Comparison of ENCODE assay signal across 8 cellular contexts in genomic region chr4:114659386-114660008, GRCh38.
DNase-seq lines count a peak whose midpoint lies in the region; ATAC-seq and TF ChIP-seq lines count a peak whose summit lies in the region.

No MANE protein-coding gene starts in this region.

- ATAC-seq in GM19452 (IDR thresholded peaks at IDR 0.05; ENCODE audit: unreplicated experiment) (peak; percentile 93), HG03442 (IDR thresholded peaks at IDR 0.05; ENCODE audit: unreplicated experiment) (peak; percentile 98)
- peak in 1 of 2 donors; percentile 66 for ATAC-seq in activated T-cell treated with anti-CD3 and anti-CD28 coated beads, Interleukin-2, amount 50 U/mL, for 72 hours (replicated peaks in 1 of 2)

- no peaks in the 10 kb centered on the region for H3K4me1 ChIP-seq in DOHH2 (ENCODE audit: control insufficient read depth, low read length)

- DNase-seq in NCI-H510A (lab: John Stamatoyannopoulos, UW), result peak; percentile 6
- peak; percentile 24 to 27 for DNase-seq in activated T-cell treated with anti-CD3 and anti-CD28 coated beads, Interleukin-2, amount 50 U/mL, for 72 hours
- DNase-seq in globus pallidus (ENCODE audit: low spot score), result peak; percentile 94
- peak; percentile 36 to 94 (median 73) for DNase-seq in posterior cingulate gyrus
- DNase-seq in NK-92 (lab: John Stamatoyannopoulos, UW; ENCODE audit: unreplicated experiment), result no peak

- H3K79me2 ChIP-seq in DOHH2 (ENCODE audit: control insufficient read depth, low read length), result peaks cover 81% of the 10 kb centered on the region

- peaks cover 24% of the 10 kb centered on the region for H3K27me3 Mint-ChIP-seq in activated T-cell treated with anti-CD3 and anti-CD28 coated beads, Interleukin-2, amount 50 U/mL, for 72 hours (ENCODE audit: low read depth)

- no peak overlapping the region for H3K27ac ChIP-seq in DOHH2 (ENCODE audit: low read depth, low read length)

- no peaks in the 10 kb centered on the region for H3K9me3 Mint-ChIP-seq in activated T-cell treated with anti-CD3 and anti-CD28 coated beads, Interleukin-2, amount 50 U/mL, for 72 hours

- intact Hi-C loops in posterior cingulate gyrus (cut with DNase I), result loop anchor here (2.0 kb wide), 1 partner anchor 61 kb away; the partner anchor contains the start of gene UGT8

- H3K27ac Mint-ChIP-seq in activated T-cell treated with anti-CD3 and anti-CD28 coated beads, Interleukin-2, amount 50 U/mL, for 72 hours, result no peak overlapping the region

- no peaks in the 10 kb centered on the region for H3K9me2 ChIP-seq in DOHH2 (replicated peaks; ENCODE audit: control insufficient read depth, low read length)

- H3K4me1 Mint-ChIP-seq in activated T-cell treated with anti-CD3 and anti-CD28 coated beads, Interleukin-2, amount 50 U/mL, for 72 hours (ENCODE audit: low read depth), result peaks cover 6% of the 10 kb centered on the region

- H3F3A ChIP-seq in DOHH2 (ENCODE audit: control insufficient read depth, insufficient read depth), result no peaks in the 10 kb centered on the region; the same call in 1 of the 2 replicates

- H3K36me3 Mint-ChIP-seq in activated T-cell treated with anti-CD3 and anti-CD28 coated beads, Interleukin-2, amount 50 U/mL, for 72 hours (ENCODE audit: insufficient read depth in 2 of 2), result no peaks in the 10 kb centered on the region

- H3K36me3 ChIP-seq in DOHH2 (ENCODE audit: control insufficient read depth, low read length), result peaks cover 17% of the 10 kb centered on the region

- H4K20me1 ChIP-seq in DOHH2 (ENCODE audit: control insufficient read depth, insufficient read depth, low read depth, low read length), result no peaks in the 10 kb centered on the region; the same call in 1 of the 2 replicates

- H3K4me3 Mint-ChIP-seq in activated T-cell treated with anti-CD3 and anti-CD28 coated beads, Interleukin-2, amount 50 U/mL, for 72 hours, result no peak overlapping the region

- H3K4me3 ChIP-seq in DOHH2 (ENCODE audit: low read length), result no peak overlapping the region

- peak; percentile 90 for TF ChIP-seq CTCF in DOHH2 (IDR thresholded peaks at IDR 0.05; ENCODE audit: low read depth, low read length, poor library complexity, severe bottlenecking)

- no peaks in the 10 kb centered on the region for H3K27me3 ChIP-seq in DOHH2 (ENCODE audit: control insufficient read depth, low read length)

- H3K9me3 ChIP-seq in DOHH2 (ENCODE audit: control insufficient read depth, insufficient read depth, low read length), result no peaks in the 10 kb centered on the region

- peak overlapping the region; percentile 13; the same call in 1 of the 2 replicates for H3K4me2 ChIP-seq in DOHH2 (ENCODE audit: low read length)
